ENCODE assay signal across 1 cellular context in genomic region chr17:27293898-27294688, GRCh38.
A peak's percentile ranks its signal among the peaks of the same experiment; 100 is the strongest.
TF ChIP-seq lines count a peak whose summit lies in the region.

A gene with protein sequence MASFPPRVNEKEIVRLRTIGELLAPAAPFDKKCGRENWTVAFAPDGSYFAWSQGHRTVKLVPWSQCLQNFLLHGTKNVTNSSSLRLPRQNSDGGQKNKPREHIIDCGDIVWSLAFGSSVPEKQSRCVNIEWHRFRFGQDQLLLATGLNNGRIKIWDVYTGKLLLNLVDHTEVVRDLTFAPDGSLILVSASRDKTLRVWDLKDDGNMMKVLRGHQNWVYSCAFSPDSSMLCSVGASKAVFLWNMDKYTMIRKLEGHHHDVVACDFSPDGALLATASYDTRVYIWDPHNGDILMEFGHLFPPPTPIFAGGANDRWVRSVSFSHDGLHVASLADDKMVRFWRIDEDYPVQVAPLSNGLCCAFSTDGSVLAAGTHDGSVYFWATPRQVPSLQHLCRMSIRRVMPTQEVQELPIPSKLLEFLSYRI (plus strand): TSS chr17:27294114. CDS start chr17:27294396, 282 bp downstream.

TF ChIP-seq in HepG2, 621 proteins besides CTCF, POLR2A, EP300 and RAD21 (continued from another document and continues in another):
- TF ChIP-seq ZNF33A (CRISPR knock-in tag; IDR thresholded peaks at IDR 0.05; ENCODE audit: borderline replicate concordance) (no peak), ZNF850 (CRISPR knock-in tag; conservative IDR thresholded peaks at IDR 0.05) (0 out of 2 replicates have a peak, but pooled peaks have one; percentile 4), PHF5A (CRISPR knock-in tag; IDR thresholded peaks at IDR 0.05; ENCODE audit: low read depth, unreplicated experiment) (no peak), PCBP1 (IDR thresholded peaks at IDR 0.05; ENCODE audit: borderline replicate concordance, low read depth, low read length) (no peak), NRL (CRISPR knock-in tag; IDR thresholded peaks at IDR 0.05; ENCODE audit: borderline replicate concordance) (peak; percentile 83), FLYWCH1 (CRISPR knock-in tag; IDR thresholded peaks at IDR 0.05) (peak; percentile 88; the same call in 1 of the 2 replicates), ZNF720 (CRISPR knock-in tag; IDR thresholded peaks at IDR 0.05) (no peak), RFXAP (CRISPR knock-in tag; IDR thresholded peaks at IDR 0.05; ENCODE audit: borderline replicate concordance) (no peak), PTBP1 (IDR thresholded peaks at IDR 0.05; ENCODE audit: low read depth, low read length, poor library complexity, severe bottlenecking) (peak; percentile 55), AHR (CRISPR knock-in tag; IDR thresholded peaks at IDR 0.05) (peak; percentile 32), ATF4 (CRISPR knock-in tag; IDR thresholded peaks at IDR 0.05) (no peak), SMARCC2 (IDR thresholded peaks at IDR 0.05) (no peak), AFF4 (CRISPR knock-in tag; IDR thresholded peaks at IDR 0.05) (peak; percentile 85; the same call in 1 of the 2 replicates), YEATS2 (CRISPR knock-in tag; IDR thresholded peaks at IDR 0.05; ENCODE audit: borderline replicate concordance) (peak; percentile 88), ZNF780A (CRISPR knock-in tag; IDR thresholded peaks at IDR 0.05) (peak; percentile 79; the same call in 1 of the 2 replicates), ZFAT (CRISPR knock-in tag; conservative IDR thresholded peaks at IDR 0.05) (no peak), MXD4 (CRISPR knock-in tag; IDR thresholded peaks at IDR 0.05) (peak; percentile 66), ZNF451 (CRISPR knock-in tag; IDR thresholded peaks at IDR 0.05) (peak; percentile 67; the same call in 1 of the 2 replicates), HHEX (CRISPR knock-in tag; IDR thresholded peaks at IDR 0.05) (no peak), ZNF264 (CRISPR knock-in tag; IDR thresholded peaks at IDR 0.05) (peak; percentile 73), JUND (CRISPR knock-in tag; IDR thresholded peaks at IDR 0.05) (peak; percentile 15; the same call in 1 of the 2 replicates), DR1 (CRISPR knock-in tag; IDR thresholded peaks at IDR 0.05) (peak; percentile 100), HNF4A (CRISPR knock-in tag; IDR thresholded peaks at IDR 0.05) (peak; percentile 83), ZKSCAN5 (CRISPR knock-in tag; IDR thresholded peaks at IDR 0.05) (no peak), BORCS8-MEF2B (CRISPR knock-in tag; IDR thresholded peaks at IDR 0.05) (no peak; the same call in 1 of the 2 replicates), HNRNPK (IDR thresholded peaks at IDR 0.05; ENCODE audit: low read depth, low read length, poor library complexity, severe bottlenecking) (no peak), KLF15 (CRISPR knock-in tag; IDR thresholded peaks at IDR 0.05; ENCODE audit: borderline replicate concordance) (no peak), MIER2 (CRISPR knock-in tag; IDR thresholded peaks at IDR 0.05) (peak; percentile 49; the same call in 1 of the 2 replicates), CCDC6 (CRISPR knock-in tag; IDR thresholded peaks at IDR 0.05) (peak; percentile 63; the same call in 1 of the 2 replicates), ZNF709 (CRISPR knock-in tag; IDR thresholded peaks at IDR 0.05) (peak; percentile 67; the same call in 1 of the 2 replicates), XRCC5 (optimal IDR thresholded peaks at IDR 0.05; ENCODE audit: low read length) (peak; percentile 70)
- TF ChIP-seq, protein P1, sequence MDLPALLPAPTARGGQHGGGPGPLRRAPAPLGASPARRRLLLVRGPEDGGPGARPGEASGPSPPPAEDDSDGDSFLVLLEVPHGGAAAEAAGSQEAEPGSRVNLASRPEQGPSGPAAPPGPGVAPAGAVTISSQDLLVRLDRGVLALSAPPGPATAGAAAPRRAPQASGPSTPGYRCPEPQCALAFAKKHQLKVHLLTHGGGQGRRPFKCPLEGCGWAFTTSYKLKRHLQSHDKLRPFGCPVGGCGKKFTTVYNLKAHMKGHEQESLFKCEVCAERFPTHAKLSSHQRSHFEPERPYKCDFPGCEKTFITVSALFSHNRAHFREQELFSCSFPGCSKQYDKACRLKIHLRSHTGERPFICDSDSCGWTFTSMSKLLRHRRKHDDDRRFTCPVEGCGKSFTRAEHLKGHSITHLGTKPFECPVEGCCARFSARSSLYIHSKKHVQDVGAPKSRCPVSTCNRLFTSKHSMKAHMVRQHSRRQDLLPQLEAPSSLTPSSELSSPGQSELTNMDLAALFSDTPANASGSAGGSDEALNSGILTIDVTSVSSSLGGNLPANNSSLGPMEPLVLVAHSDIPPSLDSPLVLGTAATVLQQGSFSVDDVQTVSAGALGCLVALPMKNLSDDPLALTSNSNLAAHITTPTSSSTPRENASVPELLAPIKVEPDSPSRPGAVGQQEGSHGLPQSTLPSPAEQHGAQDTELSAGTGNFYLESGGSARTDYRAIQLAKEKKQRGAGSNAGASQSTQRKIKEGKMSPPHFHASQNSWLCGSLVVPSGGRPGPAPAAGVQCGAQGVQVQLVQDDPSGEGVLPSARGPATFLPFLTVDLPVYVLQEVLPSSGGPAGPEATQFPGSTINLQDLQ (CRISPR knock-in tag; IDR thresholded peaks at IDR 0.05) = peak; percentile 84; the same call in 1 of the 2 replicates
- TF ChIP-seq, protein P2, sequence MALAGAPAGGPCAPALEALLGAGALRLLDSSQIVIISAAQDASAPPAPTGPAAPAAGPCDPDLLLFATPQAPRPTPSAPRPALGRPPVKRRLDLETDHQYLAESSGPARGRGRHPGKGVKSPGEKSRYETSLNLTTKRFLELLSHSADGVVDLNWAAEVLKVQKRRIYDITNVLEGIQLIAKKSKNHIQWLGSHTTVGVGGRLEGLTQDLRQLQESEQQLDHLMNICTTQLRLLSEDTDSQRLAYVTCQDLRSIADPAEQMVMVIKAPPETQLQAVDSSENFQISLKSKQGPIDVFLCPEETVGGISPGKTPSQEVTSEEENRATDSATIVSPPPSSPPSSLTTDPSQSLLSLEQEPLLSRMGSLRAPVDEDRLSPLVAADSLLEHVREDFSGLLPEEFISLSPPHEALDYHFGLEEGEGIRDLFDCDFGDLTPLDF (CRISPR knock-in tag; IDR thresholded peaks at IDR 0.05) = peak; percentile 64; the same call in 1 of the 2 replicates
- TF ChIP-seq, protein P3, sequence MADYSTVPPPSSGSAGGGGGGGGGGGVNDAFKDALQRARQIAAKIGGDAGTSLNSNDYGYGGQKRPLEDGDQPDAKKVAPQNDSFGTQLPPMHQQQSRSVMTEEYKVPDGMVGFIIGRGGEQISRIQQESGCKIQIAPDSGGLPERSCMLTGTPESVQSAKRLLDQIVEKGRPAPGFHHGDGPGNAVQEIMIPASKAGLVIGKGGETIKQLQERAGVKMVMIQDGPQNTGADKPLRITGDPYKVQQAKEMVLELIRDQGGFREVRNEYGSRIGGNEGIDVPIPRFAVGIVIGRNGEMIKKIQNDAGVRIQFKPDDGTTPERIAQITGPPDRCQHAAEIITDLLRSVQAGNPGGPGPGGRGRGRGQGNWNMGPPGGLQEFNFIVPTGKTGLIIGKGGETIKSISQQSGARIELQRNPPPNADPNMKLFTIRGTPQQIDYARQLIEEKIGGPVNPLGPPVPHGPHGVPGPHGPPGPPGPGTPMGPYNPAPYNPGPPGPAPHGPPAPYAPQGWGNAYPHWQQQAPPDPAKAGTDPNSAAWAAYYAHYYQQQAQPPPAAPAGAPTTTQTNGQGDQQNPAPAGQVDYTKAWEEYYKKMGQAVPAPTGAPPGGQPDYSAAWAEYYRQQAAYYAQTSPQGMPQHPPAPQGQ (CRISPR knock-in tag; IDR thresholded peaks at IDR 0.05; ENCODE audit: borderline replicate concordance) = 0 out of 2 replicates have a peak, but pooled peaks have one; percentile 23
- TF ChIP-seq, protein P4, sequence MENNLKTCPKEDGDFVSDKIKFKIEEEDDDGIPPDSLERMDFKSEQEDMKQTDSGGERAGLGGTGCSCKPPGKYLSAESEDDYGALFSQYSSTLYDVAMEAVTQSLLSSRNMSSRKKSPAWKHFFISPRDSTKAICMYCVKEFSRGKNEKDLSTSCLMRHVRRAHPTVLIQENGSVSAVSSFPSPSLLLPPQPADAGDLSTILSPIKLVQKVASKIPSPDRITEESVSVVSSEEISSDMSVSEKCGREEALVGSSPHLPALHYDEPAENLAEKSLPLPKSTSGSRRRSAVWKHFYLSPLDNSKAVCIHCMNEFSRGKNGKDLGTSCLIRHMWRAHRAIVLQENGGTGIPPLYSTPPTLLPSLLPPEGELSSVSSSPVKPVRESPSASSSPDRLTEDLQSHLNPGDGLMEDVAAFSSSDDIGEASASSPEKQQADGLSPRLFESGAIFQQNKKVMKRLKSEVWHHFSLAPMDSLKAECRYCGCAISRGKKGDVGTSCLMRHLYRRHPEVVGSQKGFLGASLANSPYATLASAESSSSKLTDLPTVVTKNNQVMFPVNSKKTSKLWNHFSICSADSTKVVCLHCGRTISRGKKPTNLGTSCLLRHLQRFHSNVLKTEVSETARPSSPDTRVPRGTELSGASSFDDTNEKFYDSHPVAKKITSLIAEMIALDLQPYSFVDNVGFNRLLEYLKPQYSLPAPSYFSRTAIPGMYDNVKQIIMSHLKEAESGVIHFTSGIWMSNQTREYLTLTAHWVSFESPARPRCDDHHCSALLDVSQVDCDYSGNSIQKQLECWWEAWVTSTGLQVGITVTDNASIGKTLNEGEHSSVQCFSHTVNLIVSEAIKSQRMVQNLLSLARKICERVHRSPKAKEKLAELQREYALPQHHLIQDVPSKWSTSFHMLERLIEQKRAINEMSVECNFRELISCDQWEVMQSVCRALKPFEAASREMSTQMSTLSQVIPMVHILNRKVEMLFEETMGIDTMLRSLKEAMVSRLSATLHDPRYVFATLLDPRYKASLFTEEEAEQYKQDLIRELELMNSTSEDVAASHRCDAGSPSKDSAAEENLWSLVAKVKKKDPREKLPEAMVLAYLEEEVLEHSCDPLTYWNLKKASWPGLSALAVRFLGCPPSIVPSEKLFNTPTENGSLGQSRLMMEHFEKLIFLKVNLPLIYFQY (CRISPR knock-in tag; IDR thresholded peaks at IDR 0.05; ENCODE audit: borderline replicate concordance) = peak; percentile 99
- TF ChIP-seq, protein P5, sequence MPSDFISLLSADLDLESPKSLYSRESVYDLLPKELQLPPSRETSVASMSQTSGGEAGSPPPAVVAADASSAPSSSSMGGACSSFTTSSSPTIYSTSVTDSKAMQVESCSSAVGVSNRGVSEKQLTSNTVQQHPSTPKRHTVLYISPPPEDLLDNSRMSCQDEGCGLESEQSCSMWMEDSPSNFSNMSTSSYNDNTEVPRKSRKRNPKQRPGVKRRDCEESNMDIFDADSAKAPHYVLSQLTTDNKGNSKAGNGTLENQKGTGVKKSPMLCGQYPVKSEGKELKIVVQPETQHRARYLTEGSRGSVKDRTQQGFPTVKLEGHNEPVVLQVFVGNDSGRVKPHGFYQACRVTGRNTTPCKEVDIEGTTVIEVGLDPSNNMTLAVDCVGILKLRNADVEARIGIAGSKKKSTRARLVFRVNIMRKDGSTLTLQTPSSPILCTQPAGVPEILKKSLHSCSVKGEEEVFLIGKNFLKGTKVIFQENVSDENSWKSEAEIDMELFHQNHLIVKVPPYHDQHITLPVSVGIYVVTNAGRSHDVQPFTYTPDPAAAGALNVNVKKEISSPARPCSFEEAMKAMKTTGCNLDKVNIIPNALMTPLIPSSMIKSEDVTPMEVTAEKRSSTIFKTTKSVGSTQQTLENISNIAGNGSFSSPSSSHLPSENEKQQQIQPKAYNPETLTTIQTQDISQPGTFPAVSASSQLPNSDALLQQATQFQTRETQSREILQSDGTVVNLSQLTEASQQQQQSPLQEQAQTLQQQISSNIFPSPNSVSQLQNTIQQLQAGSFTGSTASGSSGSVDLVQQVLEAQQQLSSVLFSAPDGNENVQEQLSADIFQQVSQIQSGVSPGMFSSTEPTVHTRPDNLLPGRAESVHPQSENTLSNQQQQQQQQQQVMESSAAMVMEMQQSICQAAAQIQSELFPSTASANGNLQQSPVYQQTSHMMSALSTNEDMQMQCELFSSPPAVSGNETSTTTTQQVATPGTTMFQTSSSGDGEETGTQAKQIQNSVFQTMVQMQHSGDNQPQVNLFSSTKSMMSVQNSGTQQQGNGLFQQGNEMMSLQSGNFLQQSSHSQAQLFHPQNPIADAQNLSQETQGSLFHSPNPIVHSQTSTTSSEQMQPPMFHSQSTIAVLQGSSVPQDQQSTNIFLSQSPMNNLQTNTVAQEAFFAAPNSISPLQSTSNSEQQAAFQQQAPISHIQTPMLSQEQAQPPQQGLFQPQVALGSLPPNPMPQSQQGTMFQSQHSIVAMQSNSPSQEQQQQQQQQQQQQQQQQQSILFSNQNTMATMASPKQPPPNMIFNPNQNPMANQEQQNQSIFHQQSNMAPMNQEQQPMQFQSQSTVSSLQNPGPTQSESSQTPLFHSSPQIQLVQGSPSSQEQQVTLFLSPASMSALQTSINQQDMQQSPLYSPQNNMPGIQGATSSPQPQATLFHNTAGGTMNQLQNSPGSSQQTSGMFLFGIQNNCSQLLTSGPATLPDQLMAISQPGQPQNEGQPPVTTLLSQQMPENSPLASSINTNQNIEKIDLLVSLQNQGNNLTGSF (CRISPR knock-in tag; IDR thresholded peaks at IDR 0.05) = 0 out of 2 replicates have a peak, but pooled peaks have one; percentile 70
- TF ChIP-seq, protein P6, sequence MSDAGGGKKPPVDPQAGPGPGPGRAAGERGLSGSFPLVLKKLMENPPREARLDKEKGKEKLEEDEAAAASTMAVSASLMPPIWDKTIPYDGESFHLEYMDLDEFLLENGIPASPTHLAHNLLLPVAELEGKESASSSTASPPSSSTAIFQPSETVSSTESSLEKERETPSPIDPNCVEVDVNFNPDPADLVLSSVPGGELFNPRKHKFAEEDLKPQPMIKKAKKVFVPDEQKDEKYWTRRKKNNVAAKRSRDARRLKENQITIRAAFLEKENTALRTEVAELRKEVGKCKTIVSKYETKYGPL (CRISPR knock-in tag; IDR thresholded peaks at IDR 0.05) = no peak
